ENCODE assay signal across 1 cellular context in the genomic region with DNA sequence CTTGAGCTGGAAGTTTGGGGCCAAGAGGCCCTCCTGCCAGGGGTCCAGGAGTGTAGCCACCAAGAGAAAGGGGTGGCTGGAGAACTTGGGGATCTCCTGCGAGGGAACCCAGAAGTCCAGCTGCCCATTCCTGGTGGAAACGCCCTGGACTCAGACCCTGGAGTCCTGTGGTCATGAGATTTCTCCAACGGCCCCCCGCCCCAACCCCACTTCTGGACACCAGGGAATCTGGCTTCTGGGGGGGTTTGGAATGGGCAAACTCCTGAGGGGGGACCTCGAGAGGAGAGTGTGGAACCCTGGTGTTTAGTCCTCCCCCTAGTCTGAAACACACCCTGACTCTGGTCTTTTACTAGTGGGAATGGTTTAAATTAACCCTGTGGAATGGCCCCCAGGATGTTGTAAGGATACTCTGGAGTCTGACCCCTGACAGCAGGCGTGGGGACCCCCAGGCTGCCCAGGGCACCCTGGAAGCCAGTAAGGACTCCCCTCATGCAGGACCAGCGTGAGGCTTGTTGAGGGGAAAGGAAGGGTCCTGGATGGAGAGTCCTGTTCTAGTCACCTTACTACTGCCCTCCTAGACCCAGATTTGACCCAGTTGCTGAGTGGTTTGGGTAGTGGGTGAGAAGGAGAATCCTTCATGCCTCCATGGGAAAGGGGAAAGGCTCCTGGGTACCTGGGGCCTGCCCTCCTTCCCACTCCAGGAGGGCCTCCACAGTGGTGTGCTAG.
TF ChIP-seq lines count a peak whose summit lies in the region.

No MANE protein-coding gene starts in this region.

TF ChIP-seq in IMR-90, 13 proteins besides CTCF, POLR2A, EP300 and RAD21:
- TF ChIP-seq, protein P1, sequence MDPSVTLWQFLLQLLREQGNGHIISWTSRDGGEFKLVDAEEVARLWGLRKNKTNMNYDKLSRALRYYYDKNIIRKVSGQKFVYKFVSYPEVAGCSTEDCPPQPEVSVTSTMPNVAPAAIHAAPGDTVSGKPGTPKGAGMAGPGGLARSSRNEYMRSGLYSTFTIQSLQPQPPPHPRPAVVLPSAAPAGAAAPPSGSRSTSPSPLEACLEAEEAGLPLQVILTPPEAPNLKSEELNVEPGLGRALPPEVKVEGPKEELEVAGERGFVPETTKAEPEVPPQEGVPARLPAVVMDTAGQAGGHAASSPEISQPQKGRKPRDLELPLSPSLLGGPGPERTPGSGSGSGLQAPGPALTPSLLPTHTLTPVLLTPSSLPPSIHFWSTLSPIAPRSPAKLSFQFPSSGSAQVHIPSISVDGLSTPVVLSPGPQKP (IDR thresholded peaks at IDR 0.05; ENCODE audit: borderline replicate concordance, low read depth, low read length): no peak
- no peak for TF ChIP-seq FOS (IDR thresholded peaks at IDR 0.05; ENCODE audit: low read depth, low read length)
- TF ChIP-seq MAZ (IDR thresholded peaks at IDR 0.05; ENCODE audit: borderline replicate concordance, low read depth, low read length): no peak
- TF ChIP-seq, protein P2, sequence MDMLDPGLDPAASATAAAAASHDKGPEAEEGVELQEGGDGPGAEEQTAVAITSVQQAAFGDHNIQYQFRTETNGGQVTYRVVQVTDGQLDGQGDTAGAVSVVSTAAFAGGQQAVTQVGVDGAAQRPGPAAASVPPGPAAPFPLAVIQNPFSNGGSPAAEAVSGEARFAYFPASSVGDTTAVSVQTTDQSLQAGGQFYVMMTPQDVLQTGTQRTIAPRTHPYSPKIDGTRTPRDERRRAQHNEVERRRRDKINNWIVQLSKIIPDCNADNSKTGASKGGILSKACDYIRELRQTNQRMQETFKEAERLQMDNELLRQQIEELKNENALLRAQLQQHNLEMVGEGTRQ (IDR thresholded peaks at IDR 0.05; ENCODE audit: low read depth, low read length): no peak
- TF ChIP-seq NFE2L2 (IDR thresholded peaks at IDR 0.05; ENCODE audit: low read depth, low read length): no peak
- TF ChIP-seq RFX5 (IDR thresholded peaks at IDR 0.05; ENCODE audit: low read depth, low read length): no peak
- TF ChIP-seq MXI1 (IDR thresholded peaks at IDR 0.05; ENCODE audit: borderline replicate concordance, low read depth, low read length): no peak
- no peak for TF ChIP-seq CHD1 (IDR thresholded peaks at IDR 0.05; ENCODE audit: low read depth, low read length)
- TF ChIP-seq RCOR1 (IDR thresholded peaks at IDR 0.05; ENCODE audit: insufficient replicate concordance, low read length): no peak
- no peak for TF ChIP-seq SMC3 (IDR thresholded peaks at IDR 0.05; ENCODE audit: low read depth, low read length)
- TF ChIP-seq BHLHE40 (IDR thresholded peaks at IDR 0.05; ENCODE audit: low read depth, low read length): no peak
- TF ChIP-seq CEBPB (IDR thresholded peaks at IDR 0.05; ENCODE audit: low read depth, low read length): no peak
